16 cellular contexts compared by ENCODE assay signal in the genomic region with DNA sequence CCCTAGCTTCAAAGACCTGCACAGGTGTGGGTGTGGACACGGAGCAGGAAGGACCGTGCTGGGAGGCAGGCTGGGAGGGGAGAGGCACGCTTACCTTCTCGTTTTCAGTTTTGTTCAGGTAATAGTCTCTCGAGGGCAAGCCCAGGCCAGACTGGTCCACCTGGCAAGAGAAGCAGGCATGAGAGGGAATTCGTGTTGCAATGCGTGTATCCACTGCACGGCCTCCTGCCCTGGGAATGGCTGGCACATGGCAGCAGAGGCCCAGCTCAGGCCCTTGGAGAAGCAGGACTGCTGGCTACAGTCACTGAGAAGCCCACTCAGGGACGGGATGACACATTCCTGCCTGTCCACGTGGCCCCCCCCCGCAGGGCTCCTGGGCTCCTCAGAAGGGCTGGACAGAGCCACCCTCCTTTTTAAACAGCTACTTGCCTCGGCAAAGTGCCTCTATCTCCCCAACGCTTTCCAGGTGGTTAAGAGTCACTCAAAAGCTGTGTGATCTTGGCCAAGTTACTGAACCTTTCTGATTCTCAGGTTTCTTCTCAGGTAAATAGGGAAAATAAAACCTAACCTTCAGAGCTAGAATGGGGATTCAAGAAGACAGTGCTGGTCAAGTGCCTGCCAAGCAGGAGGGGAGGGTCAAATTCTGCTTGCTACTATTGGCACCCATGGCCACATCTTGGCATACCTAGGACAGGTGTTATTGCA. TPM values are rescaled to one million over a fixed set of nuclear protein-coding genes. Genes with fewer than 3 reads are reported as not detected.
DNase-seq lines count a peak whose midpoint lies in the region; ATAC-seq and TF ChIP-seq lines count a peak whose summit lies in the region.
"Had no signal": no experiment of that assay in that cellular context is flagged by ENCODE, and none has a peak within 500 bp of the region (broad histone marks: within the 10 kb centered on the region; RNA-seq: fewer than 3 reads in every experiment).

No MANE protein-coding gene starts in this region.

- 45% methylated on average over 8 of the region's 13 CpGs for WGBS in right lobe of liver (ENCODE audit: insufficient coverage, low coverage, low lambda C conversion rate, missing lambda C conversion rate)

- CTCF ChIA-PET in GM10248 (lab: Yijun Ruan, JAX): interaction anchor here (1.1 to 12.7 kb wide), 7 partner anchors 10 to 1447 kb away, joined by 3 to 313 read pairs (median 5); no protein-coding TSS in a partner anchor

- H3K9me3 ChIP-seq in right lobe of liver: no peaks in the 10 kb centered on the region
- H3K9me3 ChIP-seq: Peyer's patch, transverse colon had no signal

- intact Hi-C loops in right lobe of liver (cut with DNase I): loop anchor here (5.0 kb wide), 2 partner anchors 90 to 105 kb away; no protein-coding TSS in a partner anchor

- no peak for TF ChIP-seq POLR2A in right lobe of liver (IDR thresholded peaks at IDR 0.05)

- POLR2A ChIA-PET in GM10248 (lab: Yijun Ruan, JAX): no interaction called here

- no peak for DNase-seq in stimulated activated naive CD8-positive, alpha-beta T cell treated with anti-CD3 and anti-CD28 coated beads, Interleukin-15, Interleukin-2, amounts not matched to agents 100 U/mL and 50 U/mL, for 24 hours
- DNase-seq in right lobe of liver: peak in 2 of 3 donors; percentile 68 to 75
- DNase-seq in GM10248 (ENCODE audit: extremely low spot score): no peak
- DNase-seq in Kasumi-1 (lab: John Stamatoyannopoulos, UW): no peak
- no peak for DNase-seq in AG20443 (ENCODE audit: low spot score)
- DNase-seq: DMS153, dorsolateral prefrontal cortex, NCI-H2029, NCI-H774, Peyer's patch, SW 1271, transverse colon had no signal

- H3K4me3 ChIP-seq in right lobe of liver: no peak overlapping the region
- H3K4me3 ChIP-seq: dorsolateral prefrontal cortex, Peyer's patch, transverse colon had no signal

- H3K27ac ChIP-seq in angular gyrus (ENCODE audit: low read depth, low read length): peak overlapping the region; percentile 16
- peak overlapping the region in 1 of 3 donors; percentile 47 for H3K27ac ChIP-seq in right lobe of liver
- H3K27ac ChIP-seq: Peyer's patch, transverse colon had no signal

- H3K9me3 Mint-ChIP-seq in stimulated activated naive CD8-positive, alpha-beta T cell treated with anti-CD3 and anti-CD28 coated beads, Interleukin-15, Interleukin-2, amounts not matched to agents 100 ng/mL and 50 ng/mL, for 24 hours: no peaks in the 10 kb centered on the region
- H3K9me3 Mint-ChIP-seq: natural killer cell treated with Interleukin-12 subunit alpha and Interleukin-12 subunit beta and Interleukin-15 and Interleukin-18, amount 100 ng/mL, for 72 hours had no signal

- H3K36me3 ChIP-seq in right lobe of liver: peaks cover 0 to 38% (median 6%) of the 10 kb centered on the region in 4 donors

- no peak for TF ChIP-seq CTCF in right lobe of liver (IDR thresholded peaks at IDR 0.05)
- TF ChIP-seq CTCF in GM10248 (IDR thresholded peaks at IDR 0.05; ENCODE audit: control extremely low read depth, extremely low read depth, low read depth, missing control alignments): no peak

- peaks cover 93% of the 10 kb centered on the region for H3K4me1 Mint-ChIP-seq in stimulated activated naive CD8-positive, alpha-beta T cell treated with anti-CD3 and anti-CD28 coated beads, Interleukin-15, Interleukin-2, amounts not matched to agents 100 ng/mL and 50 ng/mL, for 24 hours (ENCODE audit: low read depth)

- peak overlapping the region; percentile 80 for H3K27ac Mint-ChIP-seq in stimulated activated naive CD8-positive, alpha-beta T cell treated with anti-CD3 and anti-CD28 coated beads, Interleukin-15, Interleukin-2, amounts not matched to agents 100 ng/mL and 50 ng/mL, for 24 hours
- H3K27ac Mint-ChIP-seq: natural killer cell treated with Interleukin-12 subunit alpha and Interleukin-12 subunit beta and Interleukin-15 and Interleukin-18, amount 100 ng/mL, for 72 hours had no signal

- H3K27me3 ChIP-seq in right lobe of liver: no peaks in the 10 kb centered on the region
- H3K27me3 ChIP-seq: dorsolateral prefrontal cortex, Peyer's patch, transverse colon had no signal

- H3K4me1 ChIP-seq in right lobe of liver: peaks cover 0 to 30% (median 16%) of the 10 kb centered on the region in 4 donors

- H3K4me3 Mint-ChIP-seq in stimulated activated naive CD8-positive, alpha-beta T cell treated with anti-CD3 and anti-CD28 coated beads, Interleukin-15, Interleukin-2, amounts not matched to agents 100 ng/mL and 50 ng/mL, for 24 hours: no peak overlapping the region
- H3K4me3 Mint-ChIP-seq: natural killer cell treated with Interleukin-12 subunit alpha and Interleukin-12 subunit beta and Interleukin-15 and Interleukin-18, amount 100 ng/mL, for 72 hours had no signal

- ATAC-seq in stimulated activated naive CD8-positive, alpha-beta T cell treated with anti-CD3 and anti-CD28 coated beads, Interleukin-15, Interleukin-2, amounts not matched to agents 100 U/mL and 50 U/mL, for 24 hours: no peak
- ATAC-seq in right lobe of liver: peak; percentile 10 to 61 (median 22)
- no peak for ATAC-seq in GM21381 (IDR thresholded peaks at IDR 0.05; ENCODE audit: unreplicated experiment)
- ATAC-seq: natural killer cell treated with Interleukin-12 subunit alpha and Interleukin-12 subunit beta and Interleukin-15 and Interleukin-18, amount 100 ng/mL, for 72 hours had no signal

- H3K36me3 Mint-ChIP-seq in stimulated activated naive CD8-positive, alpha-beta T cell treated with anti-CD3 and anti-CD28 coated beads, Interleukin-15, Interleukin-2, amounts not matched to agents 100 ng/mL and 50 ng/mL, for 24 hours (ENCODE audit: low read depth): peaks cover 75% of the 10 kb centered on the region
- H3K36me3 Mint-ChIP-seq: natural killer cell treated with Interleukin-12 subunit alpha and Interleukin-12 subunit beta and Interleukin-15 and Interleukin-18, amount 100 ng/mL, for 72 hours had no signal

- no peaks in the 10 kb centered on the region for H3K27me3 Mint-ChIP-seq in stimulated activated naive CD8-positive, alpha-beta T cell treated with anti-CD3 and anti-CD28 coated beads, Interleukin-15, Interleukin-2, amounts not matched to agents 100 ng/mL and 50 ng/mL, for 24 hours
- H3K27me3 Mint-ChIP-seq: natural killer cell treated with Interleukin-12 subunit alpha and Interleukin-12 subunit beta and Interleukin-15 and Interleukin-18, amount 100 ng/mL, for 72 hours had no signal

RNA-seq across cellular contexts. Expression of a gene that starts 32.7 kb away (rescaled TPM):
- total RNA-seq in right lobe of liver: 10 to 100 TPM; 39.7 to 61.3 (median 43.8) TPM

Comparison
In these comparisons a context has a peak if more than half of its experiments do, and no peak if none do; other contexts are left out.
1. ATAC-seq: peak in right lobe of liver (4 of 4); none in stimulated activated naive CD8-positive, alpha-beta T cell treated with anti-CD3 and anti-CD28 coated beads, Interleukin-15, Interleukin-2, amounts not matched to agents 100 U/mL and 50 U/mL, for 24 hours (single experiment) and GM21381 (single experiment).
2. DNase-seq: peak in right lobe of liver (2 of 3); none in stimulated activated naive CD8-positive, alpha-beta T cell treated with anti-CD3 and anti-CD28 coated beads, Interleukin-15, Interleukin-2, amounts not matched to agents 100 U/mL and 50 U/mL, for 24 hours (single experiment), GM10248 (single experiment), Kasumi-1 (0 of 2) and AG20443 (single experiment).